In genomic region chr1:24586970-24587820, GRCh38 we compare ENCODE assay signal across 9 cellular contexts. TPM values are rescaled to one million over a fixed set of nuclear protein-coding genes. Genes with fewer than 3 reads are reported as not detected.
DNase-seq lines count a peak whose midpoint lies in the region; ATAC-seq and TF ChIP-seq lines count a peak whose summit lies in the region.
"Had no signal": no experiment of that assay in that cellular context is flagged by ENCODE, and none has a peak within 500 bp of the region (broad histone marks: within the 10 kb centered on the region; RNA-seq: fewer than 3 reads in every experiment).

No MANE protein-coding gene starts in this region.

- CTCF ChIA-PET in GM10248 (lab: Yijun Ruan, JAX) = interaction anchor here (0.6 to 3.3 kb wide), 58 partner anchors 8 to 656 kb away, joined by 3 to 33 read pairs (median 4); partner anchors contain the start of genes NIPAL3 and STPG1
- CTCF ChIA-PET in activated naive CD4-positive, alpha-beta T cell treated with anti-CD3 and anti-CD28 coated beads for 36 hours (lab: Charles Lee) = interaction anchor here (0.6 to 4.0 kb wide), 62 partner anchors 9 to 824 kb away, joined by 3 to 48 read pairs (median 4); partner anchors contain the start of genes NCMAP and NIPAL3

- H3K36me3 Mint-ChIP-seq in activated naive CD4-positive, alpha-beta T cell treated with anti-CD3 and anti-CD28 coated beads for 36 hours (ENCODE audit: low read depth) = no peaks in the 10 kb centered on the region
- H3K36me3 Mint-ChIP-seq in glutamatergic neuron (ENCODE audit: unreplicated experiment) = peaks cover 4% of the 10 kb centered on the region
- H3K36me3 Mint-ChIP-seq: activated naive CD4-positive, alpha-beta T cell treated with anti-CD3 and anti-CD28 coated beads, Interleukin-2, amount 50 U/mL, for 24 hours had no signal

- DNase-seq in GM10248 (ENCODE audit: extremely low spot score) (peak; percentile 79), M059J (ENCODE audit: low read depth) (peak; percentile 68), RWPE2 (ENCODE audit: low spot score) (no peak), glutamatergic neuron (no peak), renal cortical epithelial cell (ENCODE audit: low read depth) (peak; percentile 71)
- DNase-seq in activated naive CD4-positive, alpha-beta T cell treated with anti-CD3 and anti-CD28 coated beads for 36 hours = peak; percentile 71

- peak overlapping the region; percentile 72 for H3K27ac Mint-ChIP-seq in activated naive CD4-positive, alpha-beta T cell treated with anti-CD3 and anti-CD28 coated beads for 36 hours
- no peak overlapping the region for H3K27ac Mint-ChIP-seq in glutamatergic neuron (ENCODE audit: unreplicated experiment)
- H3K27ac Mint-ChIP-seq: activated naive CD4-positive, alpha-beta T cell treated with anti-CD3 and anti-CD28 coated beads, Interleukin-2, amount 50 U/mL, for 24 hours had no signal

- H3K4me3 ChIP-seq in RWPE2 (ENCODE audit: severe bottlenecking) = no peak overlapping the region

- TF ChIP-seq CTCF in GM10248 (IDR thresholded peaks at IDR 0.05; ENCODE audit: control extremely low read depth, extremely low read depth, low read depth, missing control alignments) (peak; percentile 68), RWPE2 (IDR thresholded peaks at IDR 0.05; ENCODE audit: poor library complexity, severe bottlenecking) (peak; percentile 81), glutamatergic neuron (IDR thresholded peaks at IDR 0.05; ENCODE audit: partially characterized antibody, unreplicated experiment) (peak; percentile 73)

- no peaks in the 10 kb centered on the region for H3K9me3 Mint-ChIP-seq in activated naive CD4-positive, alpha-beta T cell treated with anti-CD3 and anti-CD28 coated beads for 36 hours
- no peaks in the 10 kb centered on the region for H3K9me3 Mint-ChIP-seq in glutamatergic neuron (ENCODE audit: unreplicated experiment)
- H3K9me3 Mint-ChIP-seq: activated naive CD4-positive, alpha-beta T cell treated with anti-CD3 and anti-CD28 coated beads, Interleukin-2, amount 50 U/mL, for 24 hours had no signal

- H3K4me1 ChIP-seq in RWPE2 (ENCODE audit: insufficient read depth, poor library complexity, severe bottlenecking) = no peaks in the 10 kb centered on the region

- H3K27me3 ChIP-seq in RWPE2 (ENCODE audit: insufficient read depth, poor library complexity, severe bottlenecking) = no peaks in the 10 kb centered on the region

- no peaks in the 10 kb centered on the region for H3K27me3 Mint-ChIP-seq in activated naive CD4-positive, alpha-beta T cell treated with anti-CD3 and anti-CD28 coated beads for 36 hours (ENCODE audit: low read depth)
- H3K27me3 Mint-ChIP-seq in glutamatergic neuron (ENCODE audit: unreplicated experiment) = peaks cover 2% of the 10 kb centered on the region
- H3K27me3 Mint-ChIP-seq: activated naive CD4-positive, alpha-beta T cell treated with anti-CD3 and anti-CD28 coated beads, Interleukin-2, amount 50 U/mL, for 24 hours had no signal

- H3K4me1 Mint-ChIP-seq in activated naive CD4-positive, alpha-beta T cell treated with anti-CD3 and anti-CD28 coated beads for 36 hours (ENCODE audit: low read depth) = peaks cover 5% of the 10 kb centered on the region
- H3K4me1 Mint-ChIP-seq in glutamatergic neuron (ENCODE audit: low read depth, unreplicated experiment) = no peaks in the 10 kb centered on the region

- ATAC-seq in RWPE2 (ENCODE audit: low read depth) (peak; percentile 83), GM21526 (IDR thresholded peaks at IDR 0.05; ENCODE audit: low FRiP score, unreplicated experiment) (no peak), HG03039 (IDR thresholded peaks at IDR 0.05; ENCODE audit: unreplicated experiment) (no peak)

- no peaks in the 10 kb centered on the region for H3K36me3 ChIP-seq in RWPE2 (ENCODE audit: low read depth)

- H3K9me3 ChIP-seq in RWPE2 (ENCODE audit: severe bottlenecking) = no peaks in the 10 kb centered on the region

- peak overlapping the region; percentile 24 for H3K4me3 Mint-ChIP-seq in activated naive CD4-positive, alpha-beta T cell treated with anti-CD3 and anti-CD28 coated beads for 36 hours
- no peak overlapping the region for H3K4me3 Mint-ChIP-seq in glutamatergic neuron (ENCODE audit: unreplicated experiment)
- H3K4me3 Mint-ChIP-seq: activated naive CD4-positive, alpha-beta T cell treated with anti-CD3 and anti-CD28 coated beads, Interleukin-2, amount 50 U/mL, for 24 hours had no signal

- intact Hi-C loops in activated naive CD4-positive, alpha-beta T cell treated with anti-CD3 and anti-CD28 coated beads for 36 hours (cut with micrococcal nuclease) = loop anchor here (1.0 to 5.0 kb wide), 6 partner anchors 46 to 388 kb away; partner anchors contain the start of gene NIPAL3

- POLR2A ChIA-PET in GM10248 (lab: Yijun Ruan, JAX) = no interaction called here

- no peak overlapping the region for H3K27ac ChIP-seq in RWPE2 (ENCODE audit: poor library complexity, severe bottlenecking)

RNA-seq across cellular contexts. Expression of gene NCMAP, which starts 31.3 kb away (rescaled TPM):
- not detected in 2 replicates for total RNA-seq in M059J (2014; rRNA removed; shearing (Covaris generic))
- total RNA-seq in activated naive CD4-positive, alpha-beta T cell treated with anti-CD3 and anti-CD28 coated beads for 36 hours = under 1 TPM; 0.20 to 0.31 TPM
- not detected for total RNA-seq in glutamatergic neuron (ENCODE audit: unreplicated experiment)
- 3.4 and 8.3 TPM in 2 replicates for total RNA-seq in renal cortical epithelial cell

RNA-seq across cellular contexts. Expression of gene SRRM1, which starts 55.9 kb away (rescaled TPM):
- 29.3 and 47.6 TPM in 2 replicates for total RNA-seq in M059J (2014; rRNA removed; shearing (Covaris generic))
- total RNA-seq in activated naive CD4-positive, alpha-beta T cell treated with anti-CD3 and anti-CD28 coated beads for 36 hours = 100 to 1,000 TPM; 226 to 235 TPM
- total RNA-seq in glutamatergic neuron (ENCODE audit: unreplicated experiment) (113 TPM), renal cortical epithelial cell (23.4 and 45.6 TPM in 2 replicates)

Comparison
In these comparisons a context has a peak if more than half of its experiments do, and no peak if none do; other contexts are left out.
1. DNase-seq: peak in GM10248 (single experiment), M059J (single experiment), activated naive CD4-positive, alpha-beta T cell treated with anti-CD3 and anti-CD28 coated beads for 36 hours (single experiment) and renal cortical epithelial cell (single experiment); none in RWPE2 (single experiment) and glutamatergic neuron (single experiment).
2. Peak in every context shown above with its lines, with median percentiles within 50 percentile points of each other: CTCF ChIP-seq.